29 cellular contexts compared by ENCODE assay signal in genomic region chr10:5741276-5741675, GRCh38. TPM values are rescaled to one million over a fixed set of nuclear protein-coding genes. Genes with fewer than 3 reads are reported as not detected.
DNase-seq lines count a peak whose midpoint lies in the region; ATAC-seq and TF ChIP-seq lines count a peak whose summit lies in the region.
"Had no signal": no experiment of that assay in that cellular context is flagged by ENCODE, and none has a peak within 500 bp of the region (broad histone marks: within the 10 kb centered on the region; RNA-seq: fewer than 3 reads in every experiment).

No MANE protein-coding gene starts in this region.

- intact Hi-C loops in activated CD8-positive, alpha-beta T cell treated with anti-CD3 and anti-CD28 coated beads for 36 hours (cut with micrococcal nuclease), result no loop called here
- intact Hi-C loops in CD8-positive, alpha-beta T cell (cut with DNase I, micrococcal nuclease), result no loop called here
- intact Hi-C loops in activated T-helper 1 cell treated with anti-CD3 and anti-CD28 coated beads, Interleukin-12 subunit alpha, Interleukin-12 subunit beta, Interleukin-2, Interleukin-4 antibody, amounts not matched to agents 30 ng/mL and 10 ng/mL and 1 ng/mL, durations not matched to agents 14 hours and 24 hours and 36 hours (cut with micrococcal nuclease), result no loop called here

- no peak for DNase-seq in activated CD8-positive, alpha-beta T cell treated with anti-CD3 and anti-CD28 coated beads for 36 hours
- DNase-seq in activated CD8-positive, alpha-beta T cell treated with anti-CD3 and anti-CD28 coated beads, Interleukin-2, amount 10 ng/mL, durations not matched to agents 7 days and 5 days, result no peak
- no peak for DNase-seq in CD8-positive, alpha-beta T cell
- DNase-seq in stimulated activated CD4-positive, alpha-beta T cell treated with anti-CD3 and anti-CD28 coated beads, Interleukin-4, amount 100 ng/mL, for 24 hours, result no peak
- no peak for DNase-seq in activated T-helper 1 cell treated with anti-CD3 and anti-CD28 coated beads, Interleukin-12 subunit alpha, Interleukin-12 subunit beta, Interleukin-2, Interleukin-4 antibody, amounts not matched to agents 30 ng/mL and 10 ng/mL and 1 ng/mL, durations not matched to agents 14 hours and 24 hours and 36 hours (ENCODE audit: low spot score)
- DNase-seq: BE2C, COR-L47, DMS 273 treated with DMSO at 0.1 percent for 48 hours, DMS79, GF-D8, HCEC 1CT, MM.1S, NCI-H1048, NCI-H1417, NCI-H1694 treated with DMSO at 0.1 percent for 48 hours, NCI-H2227 treated with DMSO at 0.1 percent for 48 hours, NCI-H510A, NCI-H69, SHP77 treated with DMSO at 0.1 percent for 48 hours had no signal

- no peaks in the 10 kb centered on the region for H3K9me3 ChIP-seq in CD8-positive, alpha-beta T cell (ENCODE audit: low read length)
- H3K9me3 ChIP-seq: BE2C had no signal

- peak overlapping the region; percentile 2 for H3K27ac Mint-ChIP-seq in activated CD8-positive, alpha-beta T cell treated with anti-CD3 and anti-CD28 coated beads for 36 hours
- no peak overlapping the region for H3K27ac Mint-ChIP-seq in activated CD8-positive, alpha-beta T cell treated with anti-CD3 and anti-CD28 coated beads, Interleukin-2, amount 10 ng/mL, durations not matched to agents 7 days and 5 days
- H3K27ac Mint-ChIP-seq in CD8-positive, alpha-beta T cell, result peak overlapping the region; percentile 30
- peak overlapping the region; percentile 9 for H3K27ac Mint-ChIP-seq in activated T-helper 17 cell treated with anti-CD3 and anti-CD28 coated beads, Interleukin-2, amount 50 U/mL, for 72 hours
- H3K27ac Mint-ChIP-seq in stimulated activated memory B cell treated with anti-CD40 and anti-IgM and Interleukin-4, amounts not matched to agents 10 μg/mL and 1 μg/mL and 100 μg/mL, for 72 hours, result peak overlapping the region; percentile 51
- H3K27ac Mint-ChIP-seq in activated T-helper 1 cell treated with anti-CD3 and anti-CD28 coated beads, Interleukin-12 subunit alpha, Interleukin-12 subunit beta, Interleukin-2, Interleukin-4 antibody, amounts not matched to agents 30 ng/mL and 10 ng/mL and 1 ng/mL, durations not matched to agents 14 hours and 24 hours and 36 hours, result no peak overlapping the region

- H3K4me3 ChIP-seq in CD8-positive, alpha-beta T cell (ENCODE audit: low read depth, low read length), result no peak overlapping the region
- H3K4me3 ChIP-seq: SK-N-MC had no signal

- POLR2A ChIA-PET in activated CD8-positive, alpha-beta T cell treated with anti-CD3 and anti-CD28 coated beads for 36 hours (lab: Charles Lee), result no interaction called here
- POLR2A ChIA-PET in activated CD8-positive, alpha-beta T cell treated with anti-CD3 and anti-CD28 coated beads, Interleukin-2, amount 10 ng/mL, durations not matched to agents 7 days and 5 days (lab: Charles Lee), result no interaction called here
- POLR2A ChIA-PET in CD8-positive, alpha-beta T cell (lab: Charles Lee), result no interaction called here

- no peaks in the 10 kb centered on the region for H3K4me1 ChIP-seq in CD8-positive, alpha-beta T cell (ENCODE audit: insufficient read depth, low read length)
- H3K4me1 ChIP-seq: BE2C had no signal

- no peak for ATAC-seq in activated CD8-positive, alpha-beta T cell treated with anti-CD3 and anti-CD28 coated beads for 36 hours
- ATAC-seq in activated CD8-positive, alpha-beta T cell treated with anti-CD3 and anti-CD28 coated beads, Interleukin-2, amount 10 ng/mL, durations not matched to agents 7 days and 5 days, result no peak
- no peak for ATAC-seq in CD8-positive, alpha-beta T cell
- no peak for ATAC-seq in activated T-helper 17 cell treated with anti-CD3 and anti-CD28 coated beads, Interleukin-2, amount 50 U/mL, for 72 hours (replicated peaks)
- peak; percentile 72 for ATAC-seq in stimulated activated memory B cell treated with anti-CD40 and anti-IgM and Interleukin-4, amounts not matched to agents 10 μg/mL and 1 μg/mL and 100 μg/mL, for 72 hours
- no peak for ATAC-seq in HG03135 (IDR thresholded peaks at IDR 0.05; ENCODE audit: unreplicated experiment)
- ATAC-seq: Panc1 had no signal

- no peaks in the 10 kb centered on the region for H3K27me3 ChIP-seq in CD8-positive, alpha-beta T cell (ENCODE audit: insufficient read depth, low read length)
- H3K27me3 ChIP-seq: BE2C had no signal

- peaks cover 24% of the 10 kb centered on the region for H3K36me3 ChIP-seq in CD8-positive, alpha-beta T cell (ENCODE audit: insufficient read depth, low read length)

- TF ChIP-seq CTCF in activated CD8-positive, alpha-beta T cell treated with anti-CD3 and anti-CD28 coated beads for 36 hours (IDR thresholded peaks at IDR 0.05), result no peak
- no peak for TF ChIP-seq CTCF in CD8-positive, alpha-beta T cell (IDR thresholded peaks at IDR 0.05)

- no peak overlapping the region for H3K27ac ChIP-seq in CD8-positive, alpha-beta T cell (ENCODE audit: low read depth, low read length)
- H3K27ac ChIP-seq: 22Rv1, HL-60, KMS-11, RWPE1, SK-N-MC had no signal

- H3K27me3 Mint-ChIP-seq in activated CD8-positive, alpha-beta T cell treated with anti-CD3 and anti-CD28 coated beads for 36 hours, result no peaks in the 10 kb centered on the region
- no peaks in the 10 kb centered on the region for H3K27me3 Mint-ChIP-seq in activated CD8-positive, alpha-beta T cell treated with anti-CD3 and anti-CD28 coated beads, Interleukin-2, amount 10 ng/mL, durations not matched to agents 7 days and 5 days (ENCODE audit: low read depth)
- no peaks in the 10 kb centered on the region for H3K27me3 Mint-ChIP-seq in CD8-positive, alpha-beta T cell (ENCODE audit: low read depth)
- no peaks in the 10 kb centered on the region for H3K27me3 Mint-ChIP-seq in activated T-helper 17 cell treated with anti-CD3 and anti-CD28 coated beads, Interleukin-2, amount 50 U/mL, for 72 hours
- H3K27me3 Mint-ChIP-seq in stimulated activated memory B cell treated with anti-CD40 and anti-IgM and Interleukin-4, amounts not matched to agents 10 μg/mL and 1 μg/mL and 100 μg/mL, for 72 hours, result no peaks in the 10 kb centered on the region
- no peaks in the 10 kb centered on the region for H3K27me3 Mint-ChIP-seq in activated T-helper 1 cell treated with anti-CD3 and anti-CD28 coated beads, Interleukin-12 subunit alpha, Interleukin-12 subunit beta, Interleukin-2, Interleukin-4 antibody, amounts not matched to agents 30 ng/mL and 10 ng/mL and 1 ng/mL, durations not matched to agents 14 hours and 24 hours and 36 hours (ENCODE audit: insufficient read depth)
- H3K27me3 Mint-ChIP-seq: IgD-negative memory B cell had no signal

- CTCF ChIA-PET in activated CD8-positive, alpha-beta T cell treated with anti-CD3 and anti-CD28 coated beads for 36 hours (lab: Charles Lee), result interaction anchor here (1.0 to 1.6 kb wide), 4 partner anchors 10 to 143 kb away, joined by 3 to 4 read pairs (median 3); no protein-coding TSS in a partner anchor
- CTCF ChIA-PET in activated CD8-positive, alpha-beta T cell treated with anti-CD3 and anti-CD28 coated beads, Interleukin-2, amount 10 ng/mL, durations not matched to agents 7 days and 5 days (lab: Charles Lee), result interaction anchor here (1.0 to 1.1 kb wide), 2 partner anchors 20 to 111 kb away, joined by 3 to 4 read pairs; no protein-coding TSS in a partner anchor
- CTCF ChIA-PET in CD8-positive, alpha-beta T cell (lab: Charles Lee), result interaction anchor here (1.2 kb wide), 1 partner anchor 16 kb away, joined by 3 read pairs; no protein-coding TSS in a partner anchor

- H3K9me3 Mint-ChIP-seq in activated CD8-positive, alpha-beta T cell treated with anti-CD3 and anti-CD28 coated beads for 36 hours, result no peaks in the 10 kb centered on the region
- no peaks in the 10 kb centered on the region for H3K9me3 Mint-ChIP-seq in activated CD8-positive, alpha-beta T cell treated with anti-CD3 and anti-CD28 coated beads, Interleukin-2, amount 10 ng/mL, durations not matched to agents 7 days and 5 days (ENCODE audit: insufficient read depth)
- H3K9me3 Mint-ChIP-seq in CD8-positive, alpha-beta T cell, result no peaks in the 10 kb centered on the region
- no peaks in the 10 kb centered on the region for H3K9me3 Mint-ChIP-seq in activated T-helper 17 cell treated with anti-CD3 and anti-CD28 coated beads, Interleukin-2, amount 50 U/mL, for 72 hours
- H3K9me3 Mint-ChIP-seq in stimulated activated memory B cell treated with anti-CD40 and anti-IgM and Interleukin-4, amounts not matched to agents 10 μg/mL and 1 μg/mL and 100 μg/mL, for 72 hours, result no peaks in the 10 kb centered on the region
- no peaks in the 10 kb centered on the region for H3K9me3 Mint-ChIP-seq in activated T-helper 1 cell treated with anti-CD3 and anti-CD28 coated beads, Interleukin-12 subunit alpha, Interleukin-12 subunit beta, Interleukin-2, Interleukin-4 antibody, amounts not matched to agents 30 ng/mL and 10 ng/mL and 1 ng/mL, durations not matched to agents 14 hours and 24 hours and 36 hours
- H3K9me3 Mint-ChIP-seq: IgD-negative memory B cell had no signal

- H3K36me3 Mint-ChIP-seq in activated CD8-positive, alpha-beta T cell treated with anti-CD3 and anti-CD28 coated beads for 36 hours (ENCODE audit: low read depth), result peaks cover 50% of the 10 kb centered on the region
- H3K36me3 Mint-ChIP-seq in activated CD8-positive, alpha-beta T cell treated with anti-CD3 and anti-CD28 coated beads, Interleukin-2, amount 10 ng/mL, durations not matched to agents 7 days and 5 days (ENCODE audit: low read depth), result peaks cover 54% of the 10 kb centered on the region
- H3K36me3 Mint-ChIP-seq in CD8-positive, alpha-beta T cell, result peaks cover 83% of the 10 kb centered on the region
- H3K36me3 Mint-ChIP-seq in activated T-helper 17 cell treated with anti-CD3 and anti-CD28 coated beads, Interleukin-2, amount 50 U/mL, for 72 hours (ENCODE audit: low read depth), result peaks cover 93% of the 10 kb centered on the region
- peaks cover 48% of the 10 kb centered on the region for H3K36me3 Mint-ChIP-seq in stimulated activated memory B cell treated with anti-CD40 and anti-IgM and Interleukin-4, amounts not matched to agents 10 μg/mL and 1 μg/mL and 100 μg/mL, for 72 hours
- peaks cover 39% of the 10 kb centered on the region for H3K36me3 Mint-ChIP-seq in activated T-helper 1 cell treated with anti-CD3 and anti-CD28 coated beads, Interleukin-12 subunit alpha, Interleukin-12 subunit beta, Interleukin-2, Interleukin-4 antibody, amounts not matched to agents 30 ng/mL and 10 ng/mL and 1 ng/mL, durations not matched to agents 14 hours and 24 hours and 36 hours (ENCODE audit: low read depth)

- H3K4me3 Mint-ChIP-seq in activated CD8-positive, alpha-beta T cell treated with anti-CD3 and anti-CD28 coated beads for 36 hours, result no peak overlapping the region
- no peak overlapping the region for H3K4me3 Mint-ChIP-seq in activated CD8-positive, alpha-beta T cell treated with anti-CD3 and anti-CD28 coated beads, Interleukin-2, amount 10 ng/mL, durations not matched to agents 7 days and 5 days
- H3K4me3 Mint-ChIP-seq in CD8-positive, alpha-beta T cell, result no peak overlapping the region
- H3K4me3 Mint-ChIP-seq in activated T-helper 17 cell treated with anti-CD3 and anti-CD28 coated beads, Interleukin-2, amount 50 U/mL, for 72 hours, result no peak overlapping the region
- no peak overlapping the region for H3K4me3 Mint-ChIP-seq in stimulated activated memory B cell treated with anti-CD40 and anti-IgM and Interleukin-4, amounts not matched to agents 10 μg/mL and 1 μg/mL and 100 μg/mL, for 72 hours
- no peak overlapping the region for H3K4me3 Mint-ChIP-seq in activated T-helper 1 cell treated with anti-CD3 and anti-CD28 coated beads, Interleukin-12 subunit alpha, Interleukin-12 subunit beta, Interleukin-2, Interleukin-4 antibody, amounts not matched to agents 30 ng/mL and 10 ng/mL and 1 ng/mL, durations not matched to agents 14 hours and 24 hours and 36 hours
- H3K4me3 Mint-ChIP-seq: IgD-negative memory B cell had no signal

- peaks cover 5% of the 10 kb centered on the region for H3K4me1 Mint-ChIP-seq in activated CD8-positive, alpha-beta T cell treated with anti-CD3 and anti-CD28 coated beads for 36 hours (ENCODE audit: low read depth)
- H3K4me1 Mint-ChIP-seq in activated CD8-positive, alpha-beta T cell treated with anti-CD3 and anti-CD28 coated beads, Interleukin-2, amount 10 ng/mL, durations not matched to agents 7 days and 5 days (ENCODE audit: low read depth), result peaks cover 3% of the 10 kb centered on the region
- peaks cover 10% of the 10 kb centered on the region for H3K4me1 Mint-ChIP-seq in CD8-positive, alpha-beta T cell (ENCODE audit: low read depth)
- H3K4me1 Mint-ChIP-seq in activated T-helper 17 cell treated with anti-CD3 and anti-CD28 coated beads, Interleukin-2, amount 50 U/mL, for 72 hours, result peaks cover 5% of the 10 kb centered on the region
- peaks cover 24% of the 10 kb centered on the region for H3K4me1 Mint-ChIP-seq in stimulated activated memory B cell treated with anti-CD40 and anti-IgM and Interleukin-4, amounts not matched to agents 10 μg/mL and 1 μg/mL and 100 μg/mL, for 72 hours
- peaks cover 20% of the 10 kb centered on the region for H3K4me1 Mint-ChIP-seq in activated T-helper 1 cell treated with anti-CD3 and anti-CD28 coated beads, Interleukin-12 subunit alpha, Interleukin-12 subunit beta, Interleukin-2, Interleukin-4 antibody, amounts not matched to agents 30 ng/mL and 10 ng/mL and 1 ng/mL, durations not matched to agents 14 hours and 24 hours and 36 hours (ENCODE audit: low read depth)

RNA-seq across cellular contexts. Expression of gene TASOR2, which starts 56.6 kb away (rescaled TPM):
- 10 to 100 TPM; 61.4 to 69.9 TPM for total RNA-seq in activated CD8-positive, alpha-beta T cell treated with anti-CD3 and anti-CD28 coated beads for 36 hours
- total RNA-seq in activated CD8-positive, alpha-beta T cell treated with anti-CD3 and anti-CD28 coated beads, Interleukin-2, amount 10 ng/mL, durations not matched to agents 7 days and 5 days, result 10 to 100 TPM; 44.5 to 54.3 TPM
- 10 to 100 TPM; 52.7 to 61.2 TPM for total RNA-seq in CD8-positive, alpha-beta T cell
- 10 to 100 TPM; 48.9 to 51.6 TPM for total RNA-seq in activated T-helper 17 cell treated with anti-CD3 and anti-CD28 coated beads, Interleukin-2, amount 50 U/mL, for 72 hours
- total RNA-seq in activated T-helper 1 cell treated with anti-CD3 and anti-CD28 coated beads, Interleukin-12 subunit alpha, Interleukin-12 subunit beta, Interleukin-2, Interleukin-4 antibody, amounts not matched to agents 30 ng/mL and 10 ng/mL and 1 ng/mL, durations not matched to agents 14 hours and 24 hours and 36 hours, result 89.2 and 90.9 TPM in 2 replicates

Comparison
In these comparisons a context has a peak if more than half of its experiments do, and no peak if none do; other contexts are left out.
1. H3K27ac Mint-ChIP-seq: peak in activated CD8-positive, alpha-beta T cell treated with anti-CD3 and anti-CD28 coated beads for 36 hours (single experiment), CD8-positive, alpha-beta T cell (single experiment), activated T-helper 17 cell treated with anti-CD3 and anti-CD28 coated beads, Interleukin-2, amount 50 U/mL, for 72 hours (single experiment) and stimulated activated memory B cell treated with anti-CD40 and anti-IgM and Interleukin-4, amounts not matched to agents 10 μg/mL and 1 μg/mL and 100 μg/mL, for 72 hours (single experiment); none in activated CD8-positive, alpha-beta T cell treated with anti-CD3 and anti-CD28 coated beads, Interleukin-2, amount 10 ng/mL, durations not matched to agents 7 days and 5 days (single experiment) and activated T-helper 1 cell treated with anti-CD3 and anti-CD28 coated beads, Interleukin-12 subunit alpha, Interleukin-12 subunit beta, Interleukin-2, Interleukin-4 antibody, amounts not matched to agents 30 ng/mL and 10 ng/mL and 1 ng/mL, durations not matched to agents 14 hours and 24 hours and 36 hours (single experiment).